ENCODE assay signal across 28 cellular contexts in genomic region chr10:25564351-25564750, GRCh38.
"Had no signal": no experiment of that assay in that cellular context is flagged by ENCODE, and none has a peak within 500 bp of the region (broad histone marks: within the 10 kb centered on the region; RNA-seq: fewer than 3 reads in every experiment).

No MANE protein-coding gene starts in this region.

- ATAC-seq: naive thymus-derived CD8-positive, alpha-beta T cell; natural killer cell treated with Interleukin-12 subunit alpha and Interleukin-12 subunit beta and Interleukin-15 and Interleukin-18, amount 100 ng/mL, for 72 hours; psoas muscle; right cardiac atrium; right lobe of liver; stimulated activated effector memory CD8-positive, alpha-beta T cell treated with anti-CD3 and anti-CD28 coated beads, Interleukin-12 subunit alpha, Interleukin-12 subunit beta, amount 100 ng/mL, for 72 hours; stimulated activated naive B cell treated with anti-CD40 and anti-IgM and Interleukin-4, amounts not matched to agents 10 μg/mL and 1 μg/mL and 100 μg/mL, for 72 hours had no signal

- H3K27ac ChIP-seq: ovary, parathyroid adenoma, psoas muscle, right lobe of liver, sigmoid colon, stomach, thoracic aorta, thyroid gland, tibial nerve, upper lobe of left lung, vagina had no signal

- H3K9ac ChIP-seq: parathyroid adenoma had no signal

- H3K4me1 Mint-ChIP-seq: naive thymus-derived CD8-positive, alpha-beta T cell; neural crest cell; stimulated activated effector memory CD8-positive, alpha-beta T cell treated with anti-CD3 and anti-CD28 coated beads, Interleukin-12 subunit alpha, Interleukin-12 subunit beta, amount 100 ng/mL, for 72 hours; stimulated activated naive B cell treated with anti-CD40 and anti-IgM and Interleukin-4, amounts not matched to agents 10 μg/mL and 1 μg/mL and 100 μg/mL, for 72 hours had no signal

- H3K27me3 ChIP-seq: ovary, right lobe of liver, sigmoid colon, stomach, thyroid gland, tibial nerve, upper lobe of left lung, vagina had no signal

- H3K27ac Mint-ChIP-seq: naive thymus-derived CD8-positive, alpha-beta T cell; natural killer cell treated with Interleukin-12 subunit alpha and Interleukin-12 subunit beta and Interleukin-15 and Interleukin-18, amount 100 ng/mL, for 72 hours; nephron progenitor cell; progenitor cell of endocrine pancreas; stimulated activated effector memory CD8-positive, alpha-beta T cell treated with anti-CD3 and anti-CD28 coated beads, Interleukin-12 subunit alpha, Interleukin-12 subunit beta, amount 100 ng/mL, for 72 hours; stimulated activated naive B cell treated with anti-CD40 and anti-IgM and Interleukin-4, amounts not matched to agents 10 μg/mL and 1 μg/mL and 100 μg/mL, for 72 hours; stimulated activated naive CD8-positive, alpha-beta T cell treated with anti-CD3 and anti-CD28 coated beads, Interleukin-15, Interleukin-2, amounts not matched to agents 100 ng/mL and 50 ng/mL, for 24 hours had no signal

- H3K36me3 ChIP-seq: ovary, right lobe of liver, sigmoid colon, stomach, thoracic aorta, thyroid gland, tibial nerve, upper lobe of left lung, vagina had no signal

- H3K9me3 Mint-ChIP-seq: nephron progenitor cell; stimulated activated naive B cell treated with anti-CD40 and anti-IgM and Interleukin-4, amounts not matched to agents 10 μg/mL and 1 μg/mL and 100 μg/mL, for 72 hours had no signal

- DNase-seq: naive thymus-derived CD8-positive, alpha-beta T cell; nephron progenitor cell; occipital lobe; ovary; posterior cingulate gyrus; psoas muscle; right cardiac atrium; right lobe of liver; sigmoid colon; small intestine; stimulated activated CD4-positive, alpha-beta T cell treated with anti-CD3 and anti-CD28 coated beads, Interleukin-15, amount 100 ng/mL, for 24 hours; stimulated activated CD4-positive, alpha-beta T cell treated with anti-CD3 and anti-CD28 coated beads, Interleukin-2, amount 100 ng/mL, for 24 hours; stimulated activated CD4-positive, alpha-beta T cell treated with anti-CD3 and anti-CD28 coated beads, Interleukin-4, amount 100 ng/mL, for 1 hour; stimulated activated naive B cell treated with anti-CD40 and anti-IgM and Interleukin-4, amounts not matched to agents 10 μg/mL and 1 μg/mL and 100 μg/mL, for 72 hours; stimulated activated naive CD4-positive, alpha-beta T cell treated with Interleukin-2 at 50 U/mL for 16 hours; stomach; thyroid gland; trophoblast cell; upper lobe of left lung had no signal

- H2AFZ ChIP-seq: parathyroid adenoma had no signal

- H3K36me3 Mint-ChIP-seq: naive thymus-derived CD8-positive, alpha-beta T cell; natural killer cell treated with Interleukin-12 subunit alpha and Interleukin-12 subunit beta and Interleukin-15 and Interleukin-18, amount 100 ng/mL, for 72 hours; stimulated activated effector memory CD8-positive, alpha-beta T cell treated with anti-CD3 and anti-CD28 coated beads, Interleukin-12 subunit alpha, Interleukin-12 subunit beta, amount 100 ng/mL, for 72 hours; stimulated activated naive B cell treated with anti-CD40 and anti-IgM and Interleukin-4, amounts not matched to agents 10 μg/mL and 1 μg/mL and 100 μg/mL, for 72 hours had no signal

- H3K4me1 ChIP-seq: parathyroid adenoma, psoas muscle, right lobe of liver, sigmoid colon, stomach, thyroid gland, tibial nerve, upper lobe of left lung, vagina had no signal

- H3K9me3 ChIP-seq: ovary, psoas muscle, right lobe of liver, sigmoid colon, stomach, thoracic aorta, thyroid gland, tibial nerve, upper lobe of left lung, vagina had no signal

- H3K79me2 ChIP-seq: parathyroid adenoma had no signal

- H3K27me3 Mint-ChIP-seq: natural killer cell treated with Interleukin-12 subunit alpha and Interleukin-12 subunit beta and Interleukin-15 and Interleukin-18, amount 100 ng/mL, for 72 hours; progenitor cell of endocrine pancreas; stimulated activated naive CD8-positive, alpha-beta T cell treated with anti-CD3 and anti-CD28 coated beads, Interleukin-15, Interleukin-2, amounts not matched to agents 100 ng/mL and 50 ng/mL, for 24 hours had no signal

- H3K4me3 Mint-ChIP-seq: naive thymus-derived CD8-positive, alpha-beta T cell; natural killer cell treated with Interleukin-12 subunit alpha and Interleukin-12 subunit beta and Interleukin-15 and Interleukin-18, amount 100 ng/mL, for 72 hours; nephron progenitor cell; neural crest cell; stimulated activated effector memory CD8-positive, alpha-beta T cell treated with anti-CD3 and anti-CD28 coated beads, Interleukin-12 subunit alpha, Interleukin-12 subunit beta, amount 100 ng/mL, for 72 hours; stimulated activated naive B cell treated with anti-CD40 and anti-IgM and Interleukin-4, amounts not matched to agents 10 μg/mL and 1 μg/mL and 100 μg/mL, for 72 hours; stimulated activated naive CD8-positive, alpha-beta T cell treated with anti-CD3 and anti-CD28 coated beads, Interleukin-15, Interleukin-2, amounts not matched to agents 100 ng/mL and 50 ng/mL, for 24 hours had no signal

- H3K4me3 ChIP-seq: ovary, psoas muscle, right lobe of liver, sigmoid colon, stomach, thoracic aorta, thyroid gland, tibial nerve, upper lobe of left lung, vagina had no signal
